8 cellular contexts compared by ENCODE assay signal in genomic region chr14:77707724-77708408, GRCh38. TPM values are rescaled to one million over a fixed set of nuclear protein-coding genes. Genes with fewer than 3 reads are reported as not detected.
DNase-seq lines count a peak whose midpoint lies in the region; TF ChIP-seq lines count a peak whose summit lies in the region.

Gene ALKBH1 (minus strand): TSS chr14:77708023. CDS start chr14:77708004, 19 bp downstream.
Gene SLIRP (plus strand): TSS chr14:77708103. CDS start chr14:77708112, 9 bp downstream.

- H3K9me3 Mint-ChIP-seq in activated T-helper 2 cell treated with anti-CD3 and anti-CD28 coated beads, Interferon-gamma antibody, Interleukin-2, Interleukin-4, amounts not matched to agents 10 μg/mL and 5 μg/mL and 100 μg/mL, durations not matched to agents 14 hours and 24 hours and 36 hours = no peaks in the 10 kb centered on the region
- H3K9me3 Mint-ChIP-seq in nephron = no peaks in the 10 kb centered on the region
- no peaks in the 10 kb centered on the region for H3K9me3 Mint-ChIP-seq in stimulated activated naive CD8-positive, alpha-beta T cell treated with anti-CD3 and anti-CD28 coated beads, Interleukin-15, Interleukin-2, amounts not matched to agents 100 ng/mL and 50 ng/mL, for 24 hours

- peaks cover 41% of the 10 kb centered on the region for H3K36me3 Mint-ChIP-seq in activated T-helper 2 cell treated with anti-CD3 and anti-CD28 coated beads, Interferon-gamma antibody, Interleukin-2, Interleukin-4, amounts not matched to agents 10 μg/mL and 5 μg/mL and 100 μg/mL, durations not matched to agents 14 hours and 24 hours and 36 hours (ENCODE audit: low read depth)
- H3K36me3 Mint-ChIP-seq in nephron (ENCODE audit: low read depth) = peaks cover 20% of the 10 kb centered on the region
- peaks cover 60% of the 10 kb centered on the region for H3K36me3 Mint-ChIP-seq in stimulated activated naive CD8-positive, alpha-beta T cell treated with anti-CD3 and anti-CD28 coated beads, Interleukin-15, Interleukin-2, amounts not matched to agents 100 ng/mL and 50 ng/mL, for 24 hours (ENCODE audit: low read depth)

- H3K27ac Mint-ChIP-seq in activated T-helper 2 cell treated with anti-CD3 and anti-CD28 coated beads, Interferon-gamma antibody, Interleukin-2, Interleukin-4, amounts not matched to agents 10 μg/mL and 5 μg/mL and 100 μg/mL, durations not matched to agents 14 hours and 24 hours and 36 hours = peak within 1 kb of the TSS; percentile 93
- peak within 1 kb of the TSS; percentile 69 to 84 (median 82) for H3K27ac Mint-ChIP-seq in nephron
- peak within 1 kb of the TSS; percentile 94 for H3K27ac Mint-ChIP-seq in stimulated activated naive CD8-positive, alpha-beta T cell treated with anti-CD3 and anti-CD28 coated beads, Interleukin-15, Interleukin-2, amounts not matched to agents 100 ng/mL and 50 ng/mL, for 24 hours

- peaks cover 34% of the 10 kb centered on the region for H3K4me1 Mint-ChIP-seq in activated T-helper 2 cell treated with anti-CD3 and anti-CD28 coated beads, Interferon-gamma antibody, Interleukin-2, Interleukin-4, amounts not matched to agents 10 μg/mL and 5 μg/mL and 100 μg/mL, durations not matched to agents 14 hours and 24 hours and 36 hours (ENCODE audit: low read depth)
- H3K4me1 Mint-ChIP-seq in nephron = peaks cover 41% of the 10 kb centered on the region
- H3K4me1 Mint-ChIP-seq in stimulated activated naive CD8-positive, alpha-beta T cell treated with anti-CD3 and anti-CD28 coated beads, Interleukin-15, Interleukin-2, amounts not matched to agents 100 ng/mL and 50 ng/mL, for 24 hours (ENCODE audit: low read depth) = peaks cover 47% of the 10 kb centered on the region

- no peak for TF ChIP-seq CTCF in LNCaP clone FGC (IDR thresholded peaks at IDR 0.05; ENCODE audit: control insufficient read depth, extremely low read depth, insufficient read depth)
- TF ChIP-seq CTCF in fibroblast of the aortic adventitia (IDR thresholded peaks at IDR 0.05; ENCODE audit: insufficient read depth, low read length) = no peak
- TF ChIP-seq CTCF in nephron (IDR thresholded peaks at IDR 0.05; ENCODE audit: unreplicated experiment in 3 of 3) = no peak

- H3K4me3 ChIP-seq in LNCaP clone FGC (ENCODE audit: low read depth, low read length) (peak within 1 kb of the TSS; percentile 98), fibroblast of the aortic adventitia (ENCODE audit: low read depth, low read length) (peak within 1 kb of the TSS; percentile 97)

- no peaks in the 10 kb centered on the region for H3K27me3 Mint-ChIP-seq in activated T-helper 2 cell treated with anti-CD3 and anti-CD28 coated beads, Interferon-gamma antibody, Interleukin-2, Interleukin-4, amounts not matched to agents 10 μg/mL and 5 μg/mL and 100 μg/mL, durations not matched to agents 14 hours and 24 hours and 36 hours (ENCODE audit: low read depth)
- no peaks in the 10 kb centered on the region for H3K27me3 Mint-ChIP-seq in nephron (ENCODE audit: low read depth)
- no peaks in the 10 kb centered on the region for H3K27me3 Mint-ChIP-seq in stimulated activated naive CD8-positive, alpha-beta T cell treated with anti-CD3 and anti-CD28 coated beads, Interleukin-15, Interleukin-2, amounts not matched to agents 100 ng/mL and 50 ng/mL, for 24 hours

- peak within 1 kb of the TSS; percentile 95 for H3K4me3 Mint-ChIP-seq in activated T-helper 2 cell treated with anti-CD3 and anti-CD28 coated beads, Interferon-gamma antibody, Interleukin-2, Interleukin-4, amounts not matched to agents 10 μg/mL and 5 μg/mL and 100 μg/mL, durations not matched to agents 14 hours and 24 hours and 36 hours (ENCODE audit: low read depth)
- H3K4me3 Mint-ChIP-seq in nephron = peak within 1 kb of the TSS; percentile 90 to 98 (median 95)
- H3K4me3 Mint-ChIP-seq in stimulated activated naive CD8-positive, alpha-beta T cell treated with anti-CD3 and anti-CD28 coated beads, Interleukin-15, Interleukin-2, amounts not matched to agents 100 ng/mL and 50 ng/mL, for 24 hours = peak within 1 kb of the TSS; percentile 93

- DNase-seq in ELF-1 (ENCODE audit: low read depth, low spot score) (peak; percentile 88), H4 (ENCODE audit: low spot score) (peak; percentile 63), LNCaP clone FGC (ENCODE audit: low read depth) (peak; percentile 54), RPMI8226 (peak; percentile 88), fibroblast of the aortic adventitia (ENCODE audit: low read depth) (peak; percentile 77)
- DNase-seq in activated T-helper 2 cell treated with anti-CD3 and anti-CD28 coated beads, Interferon-gamma antibody, Interleukin-2, Interleukin-4, amounts not matched to agents 10 μg/mL and 5 μg/mL and 100 μg/mL, durations not matched to agents 14 hours and 24 hours and 36 hours (ENCODE audit: low spot score) = peak; percentile 82

- intact Hi-C loops in activated T-helper 2 cell treated with anti-CD3 and anti-CD28 coated beads, Interferon-gamma antibody, Interleukin-2, Interleukin-4, amounts not matched to agents 10 μg/mL and 5 μg/mL and 100 μg/mL, durations not matched to agents 14 hours and 24 hours and 36 hours (cut with micrococcal nuclease) = loop anchor here (1.0 to 5.0 kb wide), 2 partner anchors 251 to 386 kb away; partner anchors contain the start of genes GSTZ1, POMT2 and VIPAS39

RNA-seq across cellular contexts. Expression of gene ALKBH1, which starts in this region (rescaled TPM):
- total RNA-seq in H4 (2014; rRNA removed; shearing (Covaris generic)) = 20.0 and 20.3 TPM in 2 replicates
- 14.6 and 15.3 TPM in 2 replicates for total RNA-seq in activated T-helper 2 cell treated with anti-CD3 and anti-CD28 coated beads, Interferon-gamma antibody, Interleukin-2, Interleukin-4, amounts not matched to agents 10 μg/mL and 5 μg/mL and 100 μg/mL, durations not matched to agents 14 hours and 24 hours and 36 hours
- 5.5 and 7.6 TPM in 2 replicates for total RNA-seq in fibroblast of the aortic adventitia (ENCODE audit: low replicate concordance)

RNA-seq across cellular contexts. Expression of gene SLIRP, which starts in this region (rescaled TPM):
- total RNA-seq in H4 (2014; rRNA removed; shearing (Covaris generic)) = 508 and 814 TPM in 2 replicates
- total RNA-seq in activated T-helper 2 cell treated with anti-CD3 and anti-CD28 coated beads, Interferon-gamma antibody, Interleukin-2, Interleukin-4, amounts not matched to agents 10 μg/mL and 5 μg/mL and 100 μg/mL, durations not matched to agents 14 hours and 24 hours and 36 hours = 133 and 145 TPM in 2 replicates
- 209 and 374 TPM in 2 replicates for total RNA-seq in fibroblast of the aortic adventitia (ENCODE audit: low replicate concordance)

Comparison
In these comparisons a context has a peak if more than half of its experiments do, and no peak if none do; other contexts are left out.
1. Peak in every context shown above with its lines: DNase-seq and H3K4me3 ChIP-seq.